ENCODE assay signal across 10 cellular contexts in genomic region chr2:26086155-26086634, GRCh38. TPM values are rescaled to one million over a fixed set of nuclear protein-coding genes. Genes with fewer than 3 reads are reported as not detected.
DNase-seq lines count a peak whose midpoint lies in the region; ATAC-seq lines count a peak whose summit lies in the region.
"Had no signal": no experiment of that assay in that cellular context is flagged by ENCODE, and none has a peak within 500 bp of the region (broad histone marks: within the 10 kb centered on the region; RNA-seq: fewer than 3 reads in every experiment).

No MANE protein-coding gene starts in this region.

- ATAC-seq in activated CD8-positive, alpha-beta T cell treated with anti-CD3 and anti-CD28 coated beads, Interleukin-2, amount 10 ng/mL, durations not matched to agents 7 days and 5 days: peak; percentile 60
- ATAC-seq in memory B cell (ENCODE audit: low read depth) (no peak), GM21723 (IDR thresholded peaks at IDR 0.05; ENCODE audit: unreplicated experiment) (no peak), GM19463 (IDR thresholded peaks at IDR 0.05; ENCODE audit: unreplicated experiment) (no peak)
- ATAC-seq: sciatic nerve had no signal

- CTCF ChIA-PET in activated CD8-positive, alpha-beta T cell treated with anti-CD3 and anti-CD28 coated beads, Interleukin-2, amount 10 ng/mL, durations not matched to agents 7 days and 5 days (lab: Charles Lee): interaction anchor here (1.1 to 3.2 kb wide), 4 partner anchors 10 to 234 kb away, joined by 3 to 30 read pairs (median 16); no protein-coding TSS in a partner anchor

- peaks cover 17% of the 10 kb centered on the region for H3K9me3 Mint-ChIP-seq in activated CD8-positive, alpha-beta T cell treated with anti-CD3 and anti-CD28 coated beads, Interleukin-2, amount 10 ng/mL, durations not matched to agents 7 days and 5 days (ENCODE audit: insufficient read depth)
- H3K9me3 Mint-ChIP-seq in memory B cell: peaks cover under 1% of the 10 kb centered on the region

- no peak overlapping the region for H3K4me3 Mint-ChIP-seq in activated CD8-positive, alpha-beta T cell treated with anti-CD3 and anti-CD28 coated beads, Interleukin-2, amount 10 ng/mL, durations not matched to agents 7 days and 5 days
- no peak overlapping the region for H3K4me3 Mint-ChIP-seq in memory B cell

- no peaks in the 10 kb centered on the region for H3K27me3 Mint-ChIP-seq in activated CD8-positive, alpha-beta T cell treated with anti-CD3 and anti-CD28 coated beads, Interleukin-2, amount 10 ng/mL, durations not matched to agents 7 days and 5 days (ENCODE audit: low read depth)
- H3K27me3 Mint-ChIP-seq in memory B cell: no peaks in the 10 kb centered on the region

- H3K36me3 Mint-ChIP-seq in activated CD8-positive, alpha-beta T cell treated with anti-CD3 and anti-CD28 coated beads, Interleukin-2, amount 10 ng/mL, durations not matched to agents 7 days and 5 days (ENCODE audit: low read depth): peaks cover 27% of the 10 kb centered on the region
- peaks cover 9% of the 10 kb centered on the region for H3K36me3 Mint-ChIP-seq in memory B cell

- POLR2A ChIA-PET in activated CD8-positive, alpha-beta T cell treated with anti-CD3 and anti-CD28 coated beads, Interleukin-2, amount 10 ng/mL, durations not matched to agents 7 days and 5 days (lab: Charles Lee): interaction anchor here (0.6 kb wide), 1 partner anchor 18 kb away, joined by 4 read pairs; no protein-coding TSS in a partner anchor

- DNase-seq in Daoy (ENCODE audit: low read depth) (peak; percentile 43), H4 (ENCODE audit: low spot score) (peak; percentile 63), memory B cell (ENCODE audit: low spot score in 2 of 2) (no peak), globus pallidus (ENCODE audit: low spot score) (no peak), COR-L47 (lab: John Stamatoyannopoulos, UW) (no peak)
- no peak for DNase-seq in activated CD8-positive, alpha-beta T cell treated with anti-CD3 and anti-CD28 coated beads, Interleukin-2, amount 10 ng/mL, durations not matched to agents 7 days and 5 days
- DNase-seq: NCI-H524 treated with DMSO at 0.1 percent for 48 hours had no signal

- peaks cover 26% of the 10 kb centered on the region for H3K4me1 Mint-ChIP-seq in activated CD8-positive, alpha-beta T cell treated with anti-CD3 and anti-CD28 coated beads, Interleukin-2, amount 10 ng/mL, durations not matched to agents 7 days and 5 days (ENCODE audit: low read depth)
- H3K4me1 Mint-ChIP-seq in memory B cell: peaks cover 12% of the 10 kb centered on the region

- H3K27ac Mint-ChIP-seq in activated CD8-positive, alpha-beta T cell treated with anti-CD3 and anti-CD28 coated beads, Interleukin-2, amount 10 ng/mL, durations not matched to agents 7 days and 5 days: peak overlapping the region; percentile 54
- peak overlapping the region; percentile 88 for H3K27ac Mint-ChIP-seq in memory B cell

RNA-seq across cellular contexts. Expression of gene RAB10, which starts 52.3 kb away (rescaled TPM):
- total RNA-seq in Daoy (2014; rRNA removed; shearing (Covaris generic)): 117 and 158 TPM in 2 replicates
- 42.6 and 61.1 TPM in 2 replicates for total RNA-seq in H4 (2014; rRNA removed; shearing (Covaris generic))
- 100 to 1,000 TPM; 110 to 115 TPM for total RNA-seq in activated CD8-positive, alpha-beta T cell treated with anti-CD3 and anti-CD28 coated beads, Interleukin-2, amount 10 ng/mL, durations not matched to agents 7 days and 5 days

Comparison
In these comparisons a context has a peak if more than half of its experiments do, and no peak if none do; other contexts are left out.
1. DNase-seq: peak in Daoy (single experiment) and H4 (single experiment); none in activated CD8-positive, alpha-beta T cell treated with anti-CD3 and anti-CD28 coated beads, Interleukin-2, amount 10 ng/mL, durations not matched to agents 7 days and 5 days (single experiment), memory B cell (0 of 2), globus pallidus (single experiment) and COR-L47 (single experiment).